Comparison of ENCODE assay signal across 2 cellular contexts in the genomic region with DNA sequence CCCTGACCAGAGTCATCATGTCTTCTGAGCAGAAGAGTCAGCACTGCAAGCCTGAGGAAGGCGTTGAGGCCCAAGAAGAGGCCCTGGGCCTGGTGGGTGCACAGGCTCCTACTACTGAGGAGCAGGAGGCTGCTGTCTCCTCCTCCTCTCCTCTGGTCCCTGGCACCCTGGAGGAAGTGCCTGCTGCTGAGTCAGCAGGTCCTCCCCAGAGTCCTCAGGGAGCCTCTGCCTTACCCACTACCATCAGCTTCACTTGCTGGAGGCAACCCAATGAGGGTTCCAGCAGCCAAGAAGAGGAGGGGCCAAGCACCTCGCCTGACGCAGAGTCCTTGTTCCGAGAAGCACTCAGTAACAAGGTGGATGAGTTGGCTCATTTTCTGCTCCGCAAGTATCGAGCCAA.
TF ChIP-seq lines count a peak whose summit lies in the region.

No MANE protein-coding gene starts in this region.

TF ChIP-seq in HepG2, 621 proteins besides CTCF, POLR2A, EP300 and RAD21:
- TF ChIP-seq MAFK (conservative IDR thresholded peaks at IDR 0.05 in 1 of 2, IDR thresholded peaks at IDR 0.05 in 1 of 2; ENCODE audit: low read length in 2 of 2): peak; percentile 24 to 76; a peak in 2 of 4 replicates
- TF ChIP-seq, protein P1, sequence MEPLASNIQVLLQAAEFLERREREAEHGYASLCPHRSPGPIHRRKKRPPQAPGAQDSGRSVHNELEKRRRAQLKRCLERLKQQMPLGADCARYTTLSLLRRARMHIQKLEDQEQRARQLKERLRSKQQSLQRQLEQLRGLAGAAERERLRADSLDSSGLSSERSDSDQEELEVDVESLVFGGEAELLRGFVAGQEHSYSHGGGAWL (CRISPR knock-in tag; IDR thresholded peaks at IDR 0.05): no peak

TF ChIP-seq in K562, 482 proteins besides CTCF, POLR2A, EP300 and RAD21:
- TF ChIP-seq, protein P2, sequence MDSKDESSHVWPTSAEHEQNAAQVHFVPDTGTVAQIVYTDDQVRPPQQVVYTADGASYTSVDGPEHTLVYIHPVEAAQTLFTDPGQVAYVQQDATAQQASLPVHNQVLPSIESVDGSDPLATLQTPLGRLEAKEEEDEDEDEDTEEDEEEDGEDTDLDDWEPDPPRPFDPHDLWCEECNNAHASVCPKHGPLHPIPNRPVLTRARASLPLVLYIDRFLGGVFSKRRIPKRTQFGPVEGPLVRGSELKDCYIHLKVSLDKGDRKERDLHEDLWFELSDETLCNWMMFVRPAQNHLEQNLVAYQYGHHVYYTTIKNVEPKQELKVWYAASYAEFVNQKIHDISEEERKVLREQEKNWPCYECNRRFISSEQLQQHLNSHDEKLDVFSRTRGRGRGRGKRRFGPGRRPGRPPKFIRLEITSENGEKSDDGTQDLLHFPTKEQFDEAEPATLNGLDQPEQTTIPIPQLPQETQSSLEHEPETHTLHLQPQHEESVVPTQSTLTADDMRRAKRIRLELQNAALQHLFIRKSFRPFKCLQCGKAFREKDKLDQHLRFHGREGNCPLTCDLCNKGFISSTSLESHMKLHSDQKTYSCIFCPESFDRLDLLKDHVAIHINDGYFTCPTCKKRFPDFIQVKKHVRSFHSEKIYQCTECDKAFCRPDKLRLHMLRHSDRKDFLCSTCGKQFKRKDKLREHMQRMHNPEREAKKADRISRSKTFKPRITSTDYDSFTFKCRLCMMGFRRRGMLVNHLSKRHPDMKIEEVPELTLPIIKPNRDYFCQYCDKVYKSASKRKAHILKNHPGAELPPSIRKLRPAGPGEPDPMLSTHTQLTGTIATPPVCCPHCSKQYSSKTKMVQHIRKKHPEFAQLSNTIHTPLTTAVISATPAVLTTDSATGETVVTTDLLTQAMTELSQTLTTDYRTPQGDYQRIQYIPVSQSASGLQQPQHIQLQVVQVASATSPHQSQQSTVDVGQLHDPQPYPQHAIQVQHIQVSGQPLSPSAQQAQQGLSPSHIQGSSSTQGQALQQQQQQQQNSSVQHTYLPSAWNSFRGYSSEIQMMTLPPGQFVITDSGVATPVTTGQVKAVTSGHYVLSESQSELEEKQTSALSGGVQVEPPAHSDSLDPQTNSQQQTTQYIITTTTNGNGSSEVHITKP (IDR thresholded peaks at IDR 0.05; ENCODE audit: partially characterized antibody): no peak
- TF ChIP-seq NELFE (IDR thresholded peaks at IDR 0.05; ENCODE audit: insufficient read depth, insufficient read length) (no peak), ZNF551 (CRISPR knock-in tag; IDR thresholded peaks at IDR 0.05) (no peak), C11orf30 (IDR thresholded peaks at IDR 0.05; ENCODE audit: low read depth) (peak; percentile 49; the same call in 1 of the 2 replicates), ZNF316 (IDR thresholded peaks at IDR 0.05) (peak; percentile 48), MAFK (IDR thresholded peaks at IDR 0.05; ENCODE audit: low read length) (peak; percentile 23; the same call in 1 of the 2 replicates)
- TF ChIP-seq, protein P3, sequence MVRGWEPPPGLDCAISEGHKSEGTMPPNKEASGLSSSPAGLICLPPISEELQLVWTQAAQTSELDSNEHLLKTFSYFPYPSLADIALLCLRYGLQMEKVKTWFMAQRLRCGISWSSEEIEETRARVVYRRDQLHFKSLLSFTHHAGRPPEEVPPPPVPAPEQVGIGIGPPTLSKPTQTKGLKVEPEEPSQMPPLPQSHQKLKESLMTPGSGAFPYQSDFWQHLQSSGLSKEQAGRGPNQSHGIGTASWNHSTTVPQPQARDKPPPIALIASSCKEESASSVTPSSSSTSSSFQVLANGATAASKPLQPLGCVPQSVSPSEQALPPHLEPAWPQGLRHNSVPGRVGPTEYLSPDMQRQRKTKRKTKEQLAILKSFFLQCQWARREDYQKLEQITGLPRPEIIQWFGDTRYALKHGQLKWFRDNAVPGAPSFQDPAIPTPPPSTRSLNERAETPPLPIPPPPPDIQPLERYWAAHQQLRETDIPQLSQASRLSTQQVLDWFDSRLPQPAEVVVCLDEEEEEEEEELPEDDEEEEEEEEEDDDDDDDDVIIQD (CRISPR knock-in tag; IDR thresholded peaks at IDR 0.05): no peak
TF ChIP-seq in K562: peak in this region for 3.
